1 cellular context compared by ENCODE assay signal in genomic region chr11:115132829-115133228, GRCh38.
TF ChIP-seq lines count a peak whose summit lies in the region.

No MANE protein-coding gene starts in this region.

TF ChIP-seq in GM23338, 12 proteins besides CTCF, POLR2A, EP300 and RAD21 (continued from another document):
- no peak for TF ChIP-seq ZNF462 (CRISPR knock-in tag; IDR thresholded peaks at IDR 0.05)
- no peak for TF ChIP-seq ZNF331 (CRISPR knock-in tag; IDR thresholded peaks at IDR 0.05; ENCODE audit: low read depth)
- no peak for TF ChIP-seq JUNB (IDR thresholded peaks at IDR 0.05; ENCODE audit: unreplicated experiment)
